Comparison of ENCODE assay signal across 12 cellular contexts in the genomic region with DNA sequence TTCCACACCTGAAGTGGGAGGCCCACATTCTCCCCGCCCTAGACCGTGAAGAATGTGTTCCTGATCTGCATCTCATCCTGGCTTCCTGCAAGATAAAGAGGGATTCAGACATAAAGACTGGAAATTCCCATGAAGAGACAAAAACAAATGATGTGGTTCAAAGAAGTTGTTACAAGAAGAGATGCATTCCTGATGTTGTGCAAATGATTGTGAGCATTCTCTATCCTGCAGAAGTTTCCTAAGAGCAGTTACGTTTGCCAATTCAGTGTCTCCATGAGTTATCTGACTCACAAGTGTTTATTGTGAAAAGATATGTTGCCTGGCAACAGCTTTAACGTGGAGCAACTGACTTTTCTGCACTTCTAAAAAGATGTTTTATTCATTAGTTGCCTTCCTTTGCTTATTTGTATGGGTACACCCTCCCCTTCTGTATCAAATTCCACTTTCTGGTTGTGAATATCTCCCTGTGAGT.
DNase-seq lines count a peak whose midpoint lies in the region; ATAC-seq, FAIRE-seq and TF ChIP-seq lines count a peak whose summit lies in the region.
"Had no signal": no experiment of that assay in that cellular context is flagged by ENCODE, and none has a peak within 500 bp of the region (broad histone marks: within the 10 kb centered on the region; RNA-seq: fewer than 3 reads in every experiment).

No MANE protein-coding gene starts in this region.

- dilution Hi-C loops in mammary epithelial cell (cut with HindIII; ENCODE audit: low sequenced_read_pairs), result no loop called here

- no peaks in the 10 kb centered on the region for H3K36me3 Mint-ChIP-seq in stimulated activated naive B cell treated with anti-CD40 and anti-IgM and Interleukin-4, amounts not matched to agents 10 μg/mL and 1 μg/mL and 100 μg/mL, for 72 hours

- TF ChIP-seq POLR2A in GM12891 (IDR thresholded peaks at IDR 0.05; ENCODE audit: low read depth, low read length), result no peak

- no peaks in the 10 kb centered on the region for H3K4me1 Mint-ChIP-seq in stimulated activated naive B cell treated with anti-CD40 and anti-IgM and Interleukin-4, amounts not matched to agents 10 μg/mL and 1 μg/mL and 100 μg/mL, for 72 hours

- BruUV-seq in mammary epithelial cell (replicated peaks; lab: Mats Ljungman, UMichigan), result no TSS peak

- ATAC-seq in stimulated activated naive B cell treated with anti-CD40 and anti-IgM and Interleukin-4, amounts not matched to agents 10 μg/mL and 1 μg/mL and 100 μg/mL, for 72 hours (replicated peaks), result no peak
- no peak for ATAC-seq in left colon

- H3K36me3 ChIP-seq in HUES6 (ENCODE audit: control insufficient read depth, insufficient read depth, low read length), result no peaks in the 10 kb centered on the region
- H3K36me3 ChIP-seq in mammary epithelial cell (ENCODE audit: insufficient read depth, low read length), result no peaks in the 10 kb centered on the region

- no peak overlapping the region for H3K4me2 ChIP-seq in mammary epithelial cell (ENCODE audit: insufficient read depth, low read depth, low read length)

- no peak overlapping the region for H3K27ac Mint-ChIP-seq in stimulated activated naive B cell treated with anti-CD40 and anti-IgM and Interleukin-4, amounts not matched to agents 10 μg/mL and 1 μg/mL and 100 μg/mL, for 72 hours

- no peaks in the 10 kb centered on the region for H3K9me3 Mint-ChIP-seq in stimulated activated naive B cell treated with anti-CD40 and anti-IgM and Interleukin-4, amounts not matched to agents 10 μg/mL and 1 μg/mL and 100 μg/mL, for 72 hours

- CTCF ChIA-PET in mammary epithelial cell (lab: Charles Lee; ENCODE audit: low non-redundant PET), result no interaction called here

- no peak for FAIRE-seq in GM12891 (lab: Jason Lieb, UNC)

- H3K27ac ChIP-seq in HUES6 (ENCODE audit: low read depth, low read length) (0 out of 2 replicates have a peak overlapping the region, but pooled peaks have one; percentile 8), mammary epithelial cell (ENCODE audit: insufficient read depth, low read depth, low read length) (no peak overlapping the region)
- H3K27ac ChIP-seq: HL-60, testis had no signal

- intact Hi-C loops in mammary epithelial cell (cut with micrococcal nuclease), result loop anchor here (5.0 kb wide), 1 partner anchor 1139 kb away; no protein-coding TSS in a partner anchor
- intact Hi-C loops in left colon (cut with DNase I, micrococcal nuclease), result no loop called here

- DNase-seq in AG09319 (ENCODE audit: extremely low read depth, low read depth) (peak; percentile 98), mammary epithelial cell (peak; percentile 76), lung microvascular endothelial cell (ENCODE audit: low read depth in 2 of 2) (peak; percentile 17 to 91), T-helper 1 cell (no peak), GM12891 (ENCODE audit: insufficient read length, low spot score) (no peak), left colon (no peak)
- DNase-seq in stimulated activated naive B cell treated with anti-CD40 and anti-IgM and Interleukin-4, amounts not matched to agents 10 μg/mL and 1 μg/mL and 100 μg/mL, for 72 hours, result no peak
- DNase-seq: activated CD8-positive, alpha-beta memory T cell treated with anti-CD3 and anti-CD28 coated beads, Interleukin-2, amount 50 U/mL, for 4 hours; glutamatergic neuron; testis had no signal

- no peaks in the 10 kb centered on the region for H3K27me3 Mint-ChIP-seq in stimulated activated naive B cell treated with anti-CD40 and anti-IgM and Interleukin-4, amounts not matched to agents 10 μg/mL and 1 μg/mL and 100 μg/mL, for 72 hours

- no peak overlapping the region for H3K4me3 ChIP-seq in HUES6 (ENCODE audit: low read depth, low read length)
- H3K4me3 ChIP-seq in mammary epithelial cell (replicated peaks in 1 of 3; ENCODE audit: insufficient read depth in 1 of 3, low read depth in 2 of 3, low read length in 3 of 3), result no peak overlapping the region
- H3K4me3 ChIP-seq: testis had no signal

- 2% methylated on average over 4 of the region's 4 CpGs for WGBS in mammary epithelial cell (ENCODE audit: low coverage, missing lambda C conversion rate)

- H2AFZ ChIP-seq in mammary epithelial cell (ENCODE audit: low read depth, low read length), result no peak overlapping the region

- H3K4me3 Mint-ChIP-seq in stimulated activated naive B cell treated with anti-CD40 and anti-IgM and Interleukin-4, amounts not matched to agents 10 μg/mL and 1 μg/mL and 100 μg/mL, for 72 hours, result no peak overlapping the region

- H3K4me1 ChIP-seq in HUES6 (ENCODE audit: control insufficient read depth, insufficient read depth, low read length) (peaks cover 7% of the 10 kb centered on the region; the same call in 1 of the 2 replicates), mammary epithelial cell (ENCODE audit: insufficient read depth, low read length) (no peaks in the 10 kb centered on the region)
- H3K4me1 ChIP-seq: testis had no signal

- no peaks in the 10 kb centered on the region for H3K27me3 ChIP-seq in HUES6 (ENCODE audit: control insufficient read depth, insufficient read depth, low read length)
- H3K27me3 ChIP-seq in mammary epithelial cell (ENCODE audit: insufficient read depth, low read length), result no peaks in the 10 kb centered on the region
- H3K27me3 ChIP-seq: testis had no signal

- in situ Hi-C loops in mammary epithelial cell (cut with MboI; ENCODE audit: low sequenced_read_pairs in 2 of 2), result no loop called here

- H4K20me1 ChIP-seq in mammary epithelial cell (ENCODE audit: insufficient read depth, low read length), result no peaks in the 10 kb centered on the region

- H3K79me2 ChIP-seq in mammary epithelial cell (ENCODE audit: insufficient read depth, low read length), result no peaks in the 10 kb centered on the region

- TF ChIP-seq CTCF in AG09319 (IDR thresholded peaks at IDR 0.05; ENCODE audit: low read depth, low read length) (no peak), mammary epithelial cell (conservative IDR thresholded peaks at IDR 0.05 in 1 of 2, IDR thresholded peaks at IDR 0.05 in 1 of 2; ENCODE audit: extremely low read depth in 1 of 2, insufficient read depth in 1 of 2, low read depth in 1 of 2, low read length in 2 of 2) (no peak)

- no peaks in the 10 kb centered on the region for H3K9me3 ChIP-seq in HUES6 (ENCODE audit: control insufficient read depth, insufficient read depth, low read depth, low read length)
- H3K9me3 ChIP-seq in mammary epithelial cell (replicated peaks; ENCODE audit: insufficient read depth, low read length), result no peaks in the 10 kb centered on the region
- H3K9me3 ChIP-seq: testis had no signal

- no peak overlapping the region for H3K9ac ChIP-seq in HUES6 (ENCODE audit: low read length)
- H3K9ac ChIP-seq in mammary epithelial cell (ENCODE audit: insufficient read depth, low read length), result no peak overlapping the region

TF ChIP-seq in GM12891, 5 proteins besides CTCF, POLR2A, EP300 and RAD21:
- TF ChIP-seq SPI1 (IDR thresholded peaks at IDR 0.05; ENCODE audit: low read depth, low read length) (no peak), PAX5 (IDR thresholded peaks at IDR 0.05; ENCODE audit: insufficient read depth, low read length, severe bottlenecking) (no peak), TAF1 (IDR thresholded peaks at IDR 0.05; ENCODE audit: low read depth, low read length) (no peak), POLR2AphosphoS5 (IDR thresholded peaks at IDR 0.05; ENCODE audit: low read depth, low read length) (no peak), POU2F2 (IDR thresholded peaks at IDR 0.05; ENCODE audit: low read depth, low read length) (no peak)
TF ChIP-seq in GM12891: peak in this region for 0.

Comparison
In these comparisons a context has a peak if more than half of its experiments do, and no peak if none do; other contexts are left out.
1. DNase-seq: peak in AG09319 (single experiment), mammary epithelial cell (single experiment) and lung microvascular endothelial cell (2 of 2); none in T-helper 1 cell (0 of 5), stimulated activated naive B cell treated with anti-CD40 and anti-IgM and Interleukin-4, amounts not matched to agents 10 μg/mL and 1 μg/mL and 100 μg/mL, for 72 hours (single experiment), GM12891 (single experiment) and left colon (0 of 2).